8 cellular contexts compared by ENCODE assay signal in the genomic region with DNA sequence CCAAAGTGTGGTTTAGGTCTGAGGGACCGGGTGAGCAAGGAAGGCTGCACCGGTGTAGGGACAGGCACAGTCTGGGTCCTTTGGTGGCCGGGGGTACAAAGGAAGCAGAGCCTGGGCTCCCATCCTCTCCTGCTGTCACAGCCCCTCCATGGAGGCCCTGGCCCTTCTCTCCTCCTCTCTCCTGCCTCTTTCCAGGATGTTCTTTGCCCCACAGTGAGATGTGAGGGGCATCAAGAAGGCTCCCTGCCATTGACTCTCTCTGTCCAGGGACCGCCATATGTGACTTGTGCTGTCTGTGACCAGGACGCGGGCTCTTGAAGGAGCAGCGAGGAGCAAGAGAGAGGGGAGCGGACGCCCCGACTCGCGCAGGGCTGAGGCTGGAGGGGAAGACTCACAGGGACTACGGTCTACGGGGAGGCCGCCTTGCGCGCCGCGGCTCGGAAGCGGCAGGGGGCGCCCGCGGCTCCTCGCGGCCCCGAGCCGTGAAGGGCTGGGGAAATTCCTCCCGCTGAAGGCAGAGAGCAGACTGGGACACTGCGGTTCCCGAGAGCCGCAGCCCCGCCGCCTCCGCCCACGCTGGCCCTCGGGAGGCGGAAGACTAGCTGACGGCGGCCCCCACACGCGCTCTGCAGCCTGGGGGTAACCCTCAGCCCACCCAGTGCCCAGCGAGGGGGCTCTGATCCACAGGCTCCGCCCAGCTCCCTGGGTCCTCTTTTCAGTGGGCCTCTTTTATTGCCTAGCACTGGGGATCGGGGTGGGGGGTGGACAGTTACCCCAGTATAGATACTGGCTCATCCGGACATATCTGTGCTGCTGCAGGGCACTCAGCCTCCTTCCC. TPM values are rescaled to one million over a fixed set of nuclear protein-coding genes. Genes with fewer than 3 reads are reported as not detected.
DNase-seq lines count a peak whose midpoint lies in the region; ATAC-seq and TF ChIP-seq lines count a peak whose summit lies in the region.

No MANE protein-coding gene starts in this region.

- no peaks in the 10 kb centered on the region for H3F3A ChIP-seq in OCI-LY1 (ENCODE audit: insufficient read depth, low read length)

- TF ChIP-seq CTCF in Calu3 (IDR thresholded peaks at IDR 0.05; ENCODE audit: unreplicated experiment) (peak; percentile 70), OCI-LY1 (IDR thresholded peaks at IDR 0.05; ENCODE audit: low read length) (peak; percentile 74)

- no peaks in the 10 kb centered on the region for H3K27me3 Mint-ChIP-seq in Calu3 (ENCODE audit: unreplicated experiment)
- no peaks in the 10 kb centered on the region for H3K27me3 Mint-ChIP-seq in activated T-cell treated with anti-CD3 and anti-CD28 coated beads, Interleukin-2, amount 50 U/mL, for 24 hours
- H3K27me3 Mint-ChIP-seq in naive thymus-derived CD4-positive, alpha-beta T cell: peaks cover 0 to 31% (median 0%) of the 10 kb centered on the region in 5 donors
- H3K27me3 Mint-ChIP-seq in stimulated activated memory B cell treated with anti-CD40 and anti-IgM and Interleukin-4, amounts not matched to agents 10 μg/mL and 1 μg/mL and 100 μg/mL, for 72 hours: peaks cover 19% of the 10 kb centered on the region

- POLR2A ChIA-PET in naive thymus-derived CD4-positive, alpha-beta T cell (lab: Charles Lee): interaction anchor here (0.9 to 1.8 kb wide), 5 partner anchors 12 to 352 kb away, joined by 3 to 12 read pairs (median 4); no protein-coding TSS in a partner anchor

- H4K20me1 ChIP-seq in OCI-LY1 (ENCODE audit: insufficient read depth, low read length): no peaks in the 10 kb centered on the region

- no peaks in the 10 kb centered on the region for H3K36me3 Mint-ChIP-seq in Calu3 (ENCODE audit: insufficient read depth, unreplicated experiment)
- H3K36me3 Mint-ChIP-seq in activated T-cell treated with anti-CD3 and anti-CD28 coated beads, Interleukin-2, amount 50 U/mL, for 24 hours (ENCODE audit: low read depth): no peaks in the 10 kb centered on the region
- peaks cover 0 to 5% (median 0%) of the 10 kb centered on the region in 5 donors for H3K36me3 Mint-ChIP-seq in naive thymus-derived CD4-positive, alpha-beta T cell
- H3K36me3 Mint-ChIP-seq in stimulated activated memory B cell treated with anti-CD40 and anti-IgM and Interleukin-4, amounts not matched to agents 10 μg/mL and 1 μg/mL and 100 μg/mL, for 72 hours: no peaks in the 10 kb centered on the region

- H3K9ac ChIP-seq in OCI-LY1 (ENCODE audit: low read length): no peak overlapping the region

- peak overlapping the region; percentile 42; the same call in 1 of the 2 replicates for H3K4me2 ChIP-seq in OCI-LY1 (ENCODE audit: low read length)

- BruUV-seq in Calu3 (replicated peaks; lab: Mats Ljungman, UMichigan): no TSS peak

- intact Hi-C loops in Calu3 (cut with micrococcal nuclease; ENCODE audit: unreplicated experiment): loop anchor here (5.0 kb wide), 1 partner anchor 220 kb away; a partner anchor contains a TSS
- intact Hi-C loops in naive thymus-derived CD4-positive, alpha-beta T cell (cut with micrococcal nuclease): loop anchor here (1.0 to 5.0 kb wide), 10 partner anchors 13 to 333 kb away; a partner anchor contains a TSS

- H2AFZ ChIP-seq in OCI-LY1 (ENCODE audit: low read length): no peak overlapping the region

- H3K4me3 ChIP-seq in OCI-LY1 (ENCODE audit: low read depth, low read length, poor library complexity, severe bottlenecking): peak overlapping the region; percentile 37
- peak overlapping the region; percentile 48 for H3K4me3 ChIP-seq in naive thymus-derived CD4-positive, alpha-beta T cell (ENCODE audit: low read length)

- no peaks in the 10 kb centered on the region for H3K9me3 ChIP-seq in OCI-LY1 (ENCODE audit: low read length)
- no peaks in the 10 kb centered on the region for H3K9me3 ChIP-seq in naive thymus-derived CD4-positive, alpha-beta T cell (ENCODE audit: control insufficient read depth in 2 of 3, low read length in 3 of 3)

- ATAC-seq in GM21367 (IDR thresholded peaks at IDR 0.05; ENCODE audit: unreplicated experiment): peak; percentile 97
- peak; percentile 97 for ATAC-seq in naive thymus-derived CD4-positive, alpha-beta T cell
- peak; percentile 95 for ATAC-seq in stimulated activated memory B cell treated with anti-CD40 and anti-IgM and Interleukin-4, amounts not matched to agents 10 μg/mL and 1 μg/mL and 100 μg/mL, for 72 hours

- H3K9me2 ChIP-seq in OCI-LY1 (ENCODE audit: low read depth, low read length): no peaks in the 10 kb centered on the region

- DNase-seq in Calu3: peak; percentile 76
- DNase-seq in HT-29 (ENCODE audit: low spot score): peak; percentile 68
- peak; percentile 89 for DNase-seq in activated T-cell treated with anti-CD3 and anti-CD28 coated beads, Interleukin-2, amount 50 U/mL, for 24 hours
- peak; percentile 62 for DNase-seq in fibroblast of gingiva (ENCODE audit: low read depth)
- DNase-seq in naive thymus-derived CD4-positive, alpha-beta T cell: peak; percentile 61 to 89 (median 76)

- peak overlapping the region; percentile 45 for H3K4me3 Mint-ChIP-seq in Calu3 (ENCODE audit: low read depth, unreplicated experiment)
- H3K4me3 Mint-ChIP-seq in activated T-cell treated with anti-CD3 and anti-CD28 coated beads, Interleukin-2, amount 50 U/mL, for 24 hours: peak overlapping the region; percentile 63
- peak overlapping the region; percentile 70 to 87 (median 82) for H3K4me3 Mint-ChIP-seq in naive thymus-derived CD4-positive, alpha-beta T cell
- H3K4me3 Mint-ChIP-seq in stimulated activated memory B cell treated with anti-CD40 and anti-IgM and Interleukin-4, amounts not matched to agents 10 μg/mL and 1 μg/mL and 100 μg/mL, for 72 hours: peak overlapping the region; percentile 69

- CTCF ChIA-PET in Calu3 (lab: Charles Lee): interaction anchor here (0.7 to 0.9 kb wide), 2 partner anchors 334 to 347 kb away, joined by 4 to 5 read pairs; no protein-coding TSS in a partner anchor
- CTCF ChIA-PET in naive thymus-derived CD4-positive, alpha-beta T cell (lab: Charles Lee): interaction anchor here (0.5 to 17.6 kb wide), 10 partner anchors 10 to 1258 kb away, joined by 3 to 372 read pairs (median 4); no protein-coding TSS in a partner anchor

- no peaks in the 10 kb centered on the region for H3K79me2 ChIP-seq in OCI-LY1 (ENCODE audit: insufficient read depth, low read length)

- H3K27ac Mint-ChIP-seq in Calu3 (ENCODE audit: unreplicated experiment): no peak overlapping the region
- peak overlapping the region; percentile 81 for H3K27ac Mint-ChIP-seq in activated T-cell treated with anti-CD3 and anti-CD28 coated beads, Interleukin-2, amount 50 U/mL, for 24 hours
- peak overlapping the region; percentile 63 to 98 (median 92) for H3K27ac Mint-ChIP-seq in naive thymus-derived CD4-positive, alpha-beta T cell
- peak overlapping the region; percentile 68 for H3K27ac Mint-ChIP-seq in stimulated activated memory B cell treated with anti-CD40 and anti-IgM and Interleukin-4, amounts not matched to agents 10 μg/mL and 1 μg/mL and 100 μg/mL, for 72 hours

- no peaks in the 10 kb centered on the region for H3K9me3 Mint-ChIP-seq in Calu3 (ENCODE audit: low read depth, unreplicated experiment)
- no peaks in the 10 kb centered on the region for H3K9me3 Mint-ChIP-seq in activated T-cell treated with anti-CD3 and anti-CD28 coated beads, Interleukin-2, amount 50 U/mL, for 24 hours
- H3K9me3 Mint-ChIP-seq in naive thymus-derived CD4-positive, alpha-beta T cell: peaks cover 0 to 5% (median 0%) of the 10 kb centered on the region in 11 donors
- no peaks in the 10 kb centered on the region for H3K9me3 Mint-ChIP-seq in stimulated activated memory B cell treated with anti-CD40 and anti-IgM and Interleukin-4, amounts not matched to agents 10 μg/mL and 1 μg/mL and 100 μg/mL, for 72 hours

- no peaks in the 10 kb centered on the region; the same call in 1 of the 2 replicates for H3K27me3 ChIP-seq in OCI-LY1 (ENCODE audit: insufficient read depth, low read length)
- no peaks in the 10 kb centered on the region for H3K27me3 ChIP-seq in naive thymus-derived CD4-positive, alpha-beta T cell (ENCODE audit: control insufficient read depth in 2 of 2, insufficient read depth in 2 of 2, low read length in 2 of 2)

- H3K36me3 ChIP-seq in OCI-LY1 (ENCODE audit: insufficient read depth, low read length): no peaks in the 10 kb centered on the region
- no peaks in the 10 kb centered on the region for H3K36me3 ChIP-seq in naive thymus-derived CD4-positive, alpha-beta T cell (ENCODE audit: control insufficient read depth in 2 of 3, insufficient read depth in 3 of 3, low read length in 3 of 3)

- H3K4me1 Mint-ChIP-seq in Calu3 (ENCODE audit: low read depth, unreplicated experiment): peaks cover 27% of the 10 kb centered on the region
- H3K4me1 Mint-ChIP-seq in activated T-cell treated with anti-CD3 and anti-CD28 coated beads, Interleukin-2, amount 50 U/mL, for 24 hours (ENCODE audit: low read depth): peaks cover 22% of the 10 kb centered on the region
- H3K4me1 Mint-ChIP-seq in naive thymus-derived CD4-positive, alpha-beta T cell: peaks cover 9 to 32% (median 25%) of the 10 kb centered on the region in 7 donors
- peaks cover 8% of the 10 kb centered on the region for H3K4me1 Mint-ChIP-seq in stimulated activated memory B cell treated with anti-CD40 and anti-IgM and Interleukin-4, amounts not matched to agents 10 μg/mL and 1 μg/mL and 100 μg/mL, for 72 hours

- H3K4me1 ChIP-seq in OCI-LY1 (ENCODE audit: insufficient read depth, low read length, severe bottlenecking): no peaks in the 10 kb centered on the region
- H3K4me1 ChIP-seq in naive thymus-derived CD4-positive, alpha-beta T cell (ENCODE audit: control insufficient read depth in 2 of 2, insufficient read depth in 2 of 2, low read length in 2 of 2): peaks cover 7 to 21% of the 10 kb centered on the region in 2 donors

- no peak overlapping the region for H3K27ac ChIP-seq in OCI-LY1 (ENCODE audit: low read depth, low read length, poor library complexity, severe bottlenecking)
- H3K27ac ChIP-seq in naive thymus-derived CD4-positive, alpha-beta T cell (ENCODE audit: low read depth, low read length): peak overlapping the region; percentile 74

RNA-seq across cellular contexts. Expression of a gene that starts 40.8 kb away (rescaled TPM):
- total RNA-seq in Calu3 (2022): 0.21 and 0.22 TPM in 2 replicates
- not detected in 2 replicates for total RNA-seq in HT-29 (2014; rRNA removed; shearing (Covaris generic))
- under 1 TPM in 1 of 5 experiments, not detected in 4; 0.12 TPM for total RNA-seq in naive thymus-derived CD4-positive, alpha-beta T cell
- not detected for polyA plus RNA-seq in naive thymus-derived CD4-positive, alpha-beta T cell
